17 cellular contexts compared by ENCODE assay signal in genomic region chr13:46544208-46544607, GRCh38. TPM values are rescaled to one million over a fixed set of nuclear protein-coding genes. Genes with fewer than 3 reads are reported as not detected.
A peak's percentile ranks its signal among the peaks of the same experiment; 100 is the strongest.
DNase-seq lines count a peak whose midpoint lies in the region; ATAC-seq and TF ChIP-seq lines count a peak whose summit lies in the region.
"Had no signal": no experiment of that assay in that cellular context is flagged by ENCODE, and none has a peak within 500 bp of the region (broad histone marks: within the 10 kb centered on the region; RNA-seq: fewer than 3 reads in every experiment).

No MANE protein-coding gene starts in this region.

- DNase-seq in GM13977 (ENCODE audit: low spot score) = peak; percentile 40
- no peak for DNase-seq in central memory CD4-positive, alpha-beta T cell
- DNase-seq in T1000 (lab: John Stamatoyannopoulos, UW) = no peak
- DNase-seq in NCI-H1092 (lab: John Stamatoyannopoulos, UW) = no peak
- no peak for DNase-seq in mucosa of gallbladder (ENCODE audit: low spot score)
- DNase-seq: GDM1; MV-4-11; NCI-H446; OCI-M1; psoas muscle; SK-N-SH; stimulated activated CD4-positive, alpha-beta T cell treated with anti-CD3 and anti-CD28 coated beads, Interleukin-15, amount 100 ng/mL, for 24 hours; upper lobe of right lung had no signal

- in situ Hi-C loops in GM13977 (cut with MboI; ENCODE audit: low pct_unique_long_range_greater_than_20kb, low sequenced_read_pairs, unreplicated experiment) = no loop called here

- ATAC-seq in GM19043 (IDR thresholded peaks at IDR 0.05; ENCODE audit: low read depth, unreplicated experiment) = peak; percentile 66
- ATAC-seq in HG02642 (IDR thresholded peaks at IDR 0.05; ENCODE audit: poor library complexity, unreplicated experiment) = peak; percentile 71
- peak; percentile 67 for ATAC-seq in HG03378 (IDR thresholded peaks at IDR 0.05; ENCODE audit: unreplicated experiment)
- ATAC-seq: HepG2, psoas muscle had no signal

- no peak for TF ChIP-seq CTCF in GM13977 (IDR thresholded peaks at IDR 0.05; ENCODE audit: extremely low read depth, insufficient read depth, missing control alignments)

RNA-seq across cellular contexts. Expression of gene LRCH1, which starts 8.8 kb away (rescaled TPM):
- 35.6 TPM for total RNA-seq in mucosa of gallbladder
